In the genomic region with DNA sequence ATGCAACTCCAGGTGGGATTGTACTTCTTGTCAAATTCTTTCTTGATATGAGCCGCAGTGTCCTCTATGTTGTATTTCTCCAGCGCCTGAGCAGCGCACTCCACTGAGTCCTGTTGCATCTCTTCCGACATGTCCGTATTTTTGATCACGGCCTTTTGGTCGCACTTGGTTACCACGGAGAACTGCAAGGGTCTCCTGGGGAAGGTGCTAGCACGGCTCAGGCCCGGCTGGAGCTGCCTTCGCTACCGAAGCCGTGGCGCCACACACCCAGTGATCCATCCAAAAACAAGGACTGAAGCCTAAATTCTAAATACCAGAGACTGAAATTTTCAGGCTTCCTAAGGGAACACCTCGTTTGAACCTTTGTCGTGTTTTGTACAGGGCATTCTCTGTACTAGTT, we compare ENCODE assay signal across 6 cellular contexts.
"Had no signal": no experiment of that assay in that cellular context is flagged by ENCODE, and none has a peak within 500 bp of the region (broad histone marks: within the 10 kb centered on the region; RNA-seq: fewer than 3 reads in every experiment).

No MANE protein-coding gene starts in this region.

- H3K27ac ChIP-seq: HL-60 had no signal

- ATAC-seq: HepG2, K562 had no signal

- FAIRE-seq: HepG2, HTR-8/SVneo, K562 had no signal

- H3K4me3 ChIP-seq: K562 had no signal

- DNase-seq: IMR-90, KBM-7 had no signal
